ENCODE assay signal across 14 cellular contexts in genomic region chr17:945672-946071, GRCh38.
"Had no signal": no experiment of that assay in that cellular context is flagged by ENCODE, and none has a peak within 500 bp of the region (broad histone marks: within the 10 kb centered on the region; RNA-seq: fewer than 3 reads in every experiment).

No MANE protein-coding gene starts in this region.

- H3K4me1 Mint-ChIP-seq: memory B cell had no signal

- DNase-seq: activated CD4-positive, alpha-beta T cell treated with anti-CD3 and anti-CD28 coated beads, Interleukin-2, amount 50 U/mL, for 4 hours; activated CD4-positive, CD25-positive, alpha-beta regulatory T cell treated with anti-CD3 and anti-CD28 coated beads, Interleukin-2, amount 50 U/mL, for 72 hours; activated effector memory CD4-positive, alpha-beta T cell treated with anti-CD3 and anti-CD28 coated beads, Interleukin-2, amount 50 U/mL, for 16 hours; activated T-cell treated with anti-CD3 and anti-CD28 coated beads, Interleukin-2, amount 50 U/mL, for 24 hours; amniotic stem cell; brain microvascular endothelial cell; esophagus squamous epithelium; foreskin fibroblast; small intestine; transverse colon had no signal

- H3K36me3 Mint-ChIP-seq: activated naive CD4-positive, alpha-beta T cell treated with anti-CD3 and anti-CD28 coated beads, Interleukin-2, amount 50 U/mL, for 72 hours; memory B cell had no signal

- ATAC-seq: activated naive CD4-positive, alpha-beta T cell treated with anti-CD3 and anti-CD28 coated beads, Interleukin-2, amount 50 U/mL, for 72 hours; left lung had no signal

- H3K9me3 Mint-ChIP-seq: activated naive CD4-positive, alpha-beta T cell treated with anti-CD3 and anti-CD28 coated beads, Interleukin-2, amount 50 U/mL, for 72 hours; activated T-cell treated with anti-CD3 and anti-CD28 coated beads, Interleukin-2, amount 50 U/mL, for 24 hours; memory B cell had no signal

- H3K4me3 Mint-ChIP-seq: activated T-cell treated with anti-CD3 and anti-CD28 coated beads, Interleukin-2, amount 50 U/mL, for 24 hours; memory B cell had no signal

- H3K36me3 ChIP-seq: brain microvascular endothelial cell, neutrophil, transverse colon had no signal

- H3K9me3 ChIP-seq: esophagus squamous epithelium, left lung, neutrophil, transverse colon had no signal

- H3K4me1 ChIP-seq: left lung had no signal

- H3K27ac Mint-ChIP-seq: activated naive CD4-positive, alpha-beta T cell treated with anti-CD3 and anti-CD28 coated beads, Interleukin-2, amount 50 U/mL, for 72 hours; activated T-cell treated with anti-CD3 and anti-CD28 coated beads, Interleukin-2, amount 50 U/mL, for 24 hours; memory B cell had no signal

- H3K27ac ChIP-seq: brain microvascular endothelial cell, left lung, neutrophil had no signal

- H3K4me3 ChIP-seq: esophagus squamous epithelium, left lung, transverse colon had no signal

- H3K27me3 ChIP-seq: esophagus squamous epithelium, transverse colon had no signal
